14 cellular contexts compared by ENCODE assay signal in the genomic region with DNA sequence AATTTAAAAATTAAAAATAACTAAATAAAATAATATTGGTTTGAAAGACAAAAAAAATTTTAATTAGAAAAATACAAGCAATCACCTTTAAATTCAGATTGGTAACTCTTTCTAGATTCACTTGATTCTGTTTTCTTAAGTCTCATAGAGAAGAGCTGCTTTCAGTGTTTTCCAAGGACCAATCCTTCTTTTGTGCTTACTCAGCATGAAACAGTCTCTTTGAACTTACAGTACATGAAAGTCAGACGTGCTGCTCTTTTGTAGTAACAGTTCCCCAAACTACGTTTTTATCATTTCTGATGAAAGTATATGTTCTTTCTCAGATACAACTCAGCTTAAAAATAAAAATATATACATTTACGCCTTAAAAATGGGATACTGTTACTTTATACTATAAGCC.
DNase-seq lines count a peak whose midpoint lies in the region; ATAC-seq, FAIRE-seq and TF ChIP-seq lines count a peak whose summit lies in the region.
"Had no signal": no experiment of that assay in that cellular context is flagged by ENCODE, and none has a peak within 500 bp of the region (broad histone marks: within the 10 kb centered on the region; RNA-seq: fewer than 3 reads in every experiment).

No MANE protein-coding gene starts in this region.

- H2AFZ ChIP-seq in GM23338 (no peak overlapping the region), K562 (ENCODE audit: low read depth, low read length) (no peak overlapping the region)
- H2AFZ ChIP-seq: GM23248 had no signal

- no peak for TF ChIP-seq CTCF in GM23338 (conservative IDR thresholded peaks at IDR 0.05; ENCODE audit: low read depth in 2 of 2)
- no peak for TF ChIP-seq CTCF in K562 (IDR thresholded peaks at IDR 0.05 in 2 of 3, conservative IDR thresholded peaks at IDR 0.05 in 1 of 3; ENCODE audit: insufficient read depth in 2 of 3, low read depth in 1 of 3, low read length in 3 of 3)
- TF ChIP-seq CTCF in kidney (IDR thresholded peaks at IDR 0.05; ENCODE audit: borderline replicate concordance, extremely low read depth, insufficient read depth), result no peak
- TF ChIP-seq CTCF in ovary (IDR thresholded peaks at IDR 0.05), result no peak

- H3K9me3 ChIP-seq in K562 (replicated peaks; ENCODE audit: control insufficient read depth, insufficient read depth, low read depth, low read length), result no peaks in the 10 kb centered on the region
- no peaks in the 10 kb centered on the region for H3K9me3 ChIP-seq in kidney (ENCODE audit: control insufficient read depth in 1 of 2, low read length in 2 of 2)
- no peaks in the 10 kb centered on the region for H3K9me3 ChIP-seq in ovary
- H3K9me3 ChIP-seq: Caco-2 had no signal

- in situ Hi-C loops in K562 (cut with MboI), result no loop called here

- H3K4me2 ChIP-seq in GM23338 (no peak overlapping the region), K562 (ENCODE audit: insufficient read depth, low read length) (no peak overlapping the region)

- no peaks in the 10 kb centered on the region for H3F3A ChIP-seq in GM23338 (replicated peaks; ENCODE audit: low read depth)

- ATAC-seq in GM23338 (no peak), K562 (no peak), GM21528 (IDR thresholded peaks at IDR 0.05; ENCODE audit: low FRiP score, unreplicated experiment) (no peak)

- H3K27me3 ChIP-seq in GM23338 (ENCODE audit: insufficient read depth) (no peaks in the 10 kb centered on the region), K562 (ENCODE audit: control insufficient read depth in 2 of 2, insufficient read depth in 2 of 2, low read length in 2 of 2) (no peaks in the 10 kb centered on the region), ovary (no peaks in the 10 kb centered on the region)

- no peak overlapping the region for H3K27ac ChIP-seq in GM23338 (ENCODE audit: low read depth)
- H3K27ac ChIP-seq in K562 (ENCODE audit: extremely low read depth, low read depth, low read length), result no peak overlapping the region
- H3K27ac ChIP-seq in kidney (ENCODE audit: low read depth in 2 of 2, low read length in 2 of 2), result no peak overlapping the region
- H3K27ac ChIP-seq in ovary, result no peak overlapping the region
- H3K27ac ChIP-seq: C4-2B, GM23248 had no signal

- no peaks in the 10 kb centered on the region for H3K9me2 ChIP-seq in GM23338 (ENCODE audit: insufficient read depth)

- no peak overlapping the region for H3K27ac Mint-ChIP-seq in GM23338
- H3K27ac Mint-ChIP-seq: CD4-positive, alpha-beta T cell had no signal

- WGBS in K562 (ENCODE audit: insufficient coverage, low coverage, missing lambda C conversion rate), result 13% methylated on average over 3 of the region's 3 CpGs
- WGBS in ovary, 3 donors, result 48 to 63% (median 50%) methylated on average over 3 of the region's 3 CpGs

- DNase-seq in GM23338 (ENCODE audit: low spot score), result peak; percentile 19
- DNase-seq in K562 (ENCODE audit: extremely low read depth in 1 of 4, low spot score in 3 of 4), result no peak
- no peak for DNase-seq in kidney
- no peak for DNase-seq in NCI-H2107 treated with DMSO at 0.1 percent for 48 hours (lab: John Stamatoyannopoulos, UW; ENCODE audit: unreplicated experiment)
- DNase-seq in ovary, result no peak
- DNase-seq: Caco-2; CD4-positive, alpha-beta T cell; GM23248 had no signal

- H3K36me3 Mint-ChIP-seq in GM23338 (ENCODE audit: low read depth), result no peaks in the 10 kb centered on the region

- TF ChIP-seq RAD21 in K562 (CRISPR knock-in tag; conservative IDR thresholded peaks at IDR 0.05 in 1 of 2, IDR thresholded peaks at IDR 0.05 in 1 of 2), result no peak

- H3K9ac ChIP-seq in K562 (ENCODE audit: insufficient read depth in 1 of 2, low read depth in 2 of 2, low read length in 2 of 2) (no peak overlapping the region), kidney (ENCODE audit: low read length in 2 of 2) (no peak overlapping the region)
- H3K9ac ChIP-seq: GM23248 had no signal

- no peak overlapping the region for H3K4me3 ChIP-seq in GM23338
- no peak overlapping the region for H3K4me3 ChIP-seq in K562
- H3K4me3 ChIP-seq in kidney (ENCODE audit: low read length in 2 of 2), result no peak overlapping the region
- H3K4me3 ChIP-seq in ovary, result no peak overlapping the region
- H3K4me3 ChIP-seq: GM23248 had no signal

- H3K4me1 Mint-ChIP-seq in GM23338, result peaks cover 7% of the 10 kb centered on the region; the same call in 2 of the 3 replicates

- no peaks in the 10 kb centered on the region for H3K9me1 ChIP-seq in K562 (ENCODE audit: control insufficient read depth, insufficient read depth, low read length)

- H3K9me3 Mint-ChIP-seq in GM23338, result no peaks in the 10 kb centered on the region
- H3K9me3 Mint-ChIP-seq: CD4-positive, alpha-beta T cell had no signal

- H3K4me3 Mint-ChIP-seq in GM23338, result no peak overlapping the region
- H3K4me3 Mint-ChIP-seq: CD4-positive, alpha-beta T cell had no signal

- CTCF ChIA-PET in K562 (lab: Yijun Ruan, JAX; ENCODE audit: low intra/inter-chr PET ratio), result no interaction called here

- no TSS peak for BruUV-seq in K562 (replicated peaks; lab: Mats Ljungman, UMichigan)

- POLR2A ChIA-PET in K562 (lab: Yijun Ruan, JAX), result no interaction called here

- FAIRE-seq in A204.1 (lab: Jason Lieb, UNC) (peak; percentile 27), K562 (lab: Jason Lieb, UNC) (no peak), kidney (lab: Jason Lieb, UNC) (peak; percentile 32)
- FAIRE-seq: D721Med, GM12891, GM19239 had no signal

- intact Hi-C loops in K562 (cut with micrococcal nuclease) (no loop called here), kidney (cut with DNase I) (no loop called here), ovary (cut with DNase I) (loop anchor here in 1 of 4 donors (10.0 kb wide), 1 partner anchor 81 kb away; no protein-coding TSS in a partner anchor)

- TF ChIP-seq EP300 in K562 (IDR thresholded peaks at IDR 0.05; ENCODE audit: low read length) (no peak), ovary (IDR thresholded peaks at IDR 0.05) (no peak)

- TF ChIP-seq POLR2A in K562 (conservative IDR thresholded peaks at IDR 0.05) (no peak), ovary (IDR thresholded peaks at IDR 0.05) (no peak)

- H3K36me3 ChIP-seq in GM23338 (ENCODE audit: insufficient read depth), result no peaks in the 10 kb centered on the region
- no peaks in the 10 kb centered on the region for H3K36me3 ChIP-seq in K562 (ENCODE audit: control insufficient read depth, insufficient read depth, low read length)
- H3K36me3 ChIP-seq in kidney (ENCODE audit: control insufficient read depth in 1 of 2, insufficient read depth in 2 of 2, low read length in 2 of 2), result no peaks in the 10 kb centered on the region
- H3K36me3 ChIP-seq in ovary, result no peaks in the 10 kb centered on the region

- H3K79me2 ChIP-seq in GM23338 (replicated peaks; ENCODE audit: insufficient read depth), result no peaks in the 10 kb centered on the region
- no peaks in the 10 kb centered on the region for H3K79me2 ChIP-seq in K562 (ENCODE audit: control insufficient read depth, insufficient read depth, low read length)

- H3K4me1 ChIP-seq in GM23338 (ENCODE audit: insufficient read depth), result no peaks in the 10 kb centered on the region
- H3K4me1 ChIP-seq in K562 (replicated peaks in 1 of 2; ENCODE audit: control insufficient read depth in 2 of 2, insufficient read depth in 2 of 2, low read length in 2 of 2), result no peaks in the 10 kb centered on the region
- H3K4me1 ChIP-seq in kidney (ENCODE audit: control insufficient read depth in 1 of 2, insufficient read depth in 1 of 2, low read depth in 1 of 2, low read length in 2 of 2), result peaks cover 0 to 3% of the 10 kb centered on the region in 2 donors
- H3K4me1 ChIP-seq in ovary (ENCODE audit: insufficient read depth), result peaks cover 7% of the 10 kb centered on the region
- H3K4me1 ChIP-seq: Caco-2 had no signal

- H4K20me1 ChIP-seq in GM23338 (replicated peaks; ENCODE audit: insufficient read depth), result no peaks in the 10 kb centered on the region
- H4K20me1 ChIP-seq in K562 (replicated peaks; ENCODE audit: control insufficient read depth, insufficient read depth, low read length), result no peaks in the 10 kb centered on the region

- no peaks in the 10 kb centered on the region for H3K27me3 Mint-ChIP-seq in GM23338 (ENCODE audit: insufficient read depth, low read depth, poor library complexity)

TF ChIP-seq in GM23338, 12 proteins besides CTCF, POLR2A, EP300 and RAD21 (continues in another document):
- TF ChIP-seq STAT1 (IDR thresholded peaks at IDR 0.05; ENCODE audit: unreplicated experiment), result no peak
- no peak for TF ChIP-seq CREB1 (CRISPR knock-in tag; IDR thresholded peaks at IDR 0.05; ENCODE audit: low read depth)
- TF ChIP-seq EZH2 (IDR thresholded peaks at IDR 0.05; ENCODE audit: low read depth, unreplicated experiment), result no peak
- TF ChIP-seq EZH2phosphoT487 (IDR thresholded peaks at IDR 0.05; ENCODE audit: unreplicated experiment), result no peak
- no peak for TF ChIP-seq ZNF114 (CRISPR knock-in tag; IDR thresholded peaks at IDR 0.05)
- no peak for TF ChIP-seq POLR2AphosphoS5 (IDR thresholded peaks at IDR 0.05; ENCODE audit: low read depth)
- TF ChIP-seq, protein P1, sequence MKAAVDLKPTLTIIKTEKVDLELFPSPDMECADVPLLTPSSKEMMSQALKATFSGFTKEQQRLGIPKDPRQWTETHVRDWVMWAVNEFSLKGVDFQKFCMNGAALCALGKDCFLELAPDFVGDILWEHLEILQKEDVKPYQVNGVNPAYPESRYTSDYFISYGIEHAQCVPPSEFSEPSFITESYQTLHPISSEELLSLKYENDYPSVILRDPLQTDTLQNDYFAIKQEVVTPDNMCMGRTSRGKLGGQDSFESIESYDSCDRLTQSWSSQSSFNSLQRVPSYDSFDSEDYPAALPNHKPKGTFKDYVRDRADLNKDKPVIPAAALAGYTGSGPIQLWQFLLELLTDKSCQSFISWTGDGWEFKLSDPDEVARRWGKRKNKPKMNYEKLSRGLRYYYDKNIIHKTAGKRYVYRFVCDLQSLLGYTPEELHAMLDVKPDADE (IDR thresholded peaks at IDR 0.05), result no peak

TF ChIP-seq in K562, 482 proteins besides CTCF, POLR2A, EP300 and RAD21:
- TF ChIP-seq C11orf30 (IDR thresholded peaks at IDR 0.05; ENCODE audit: low read depth) (peak; percentile 83), MAFK (IDR thresholded peaks at IDR 0.05; ENCODE audit: low read length) (peak; percentile 90), ZNF830 (CRISPR knock-in tag; IDR thresholded peaks at IDR 0.05) (no peak), MAFG (tag; conservative IDR thresholded peaks at IDR 0.05) (peak; percentile 89), RBM34 (IDR thresholded peaks at IDR 0.05; ENCODE audit: borderline replicate concordance, insufficient read depth, low read length) (no peak), ZNF316 (IDR thresholded peaks at IDR 0.05) (peak; percentile 89), U2AF2 (optimal IDR thresholded peaks at IDR 0.05; ENCODE audit: low read depth, low read length) (no peak), MAFF (IDR thresholded peaks at IDR 0.05; ENCODE audit: low read length) (peak; percentile 91)
